Comparison of ENCODE assay signal across 14 cellular contexts in genomic region chr14:23729720-23730387, GRCh38.
DNase-seq lines count a peak whose midpoint lies in the region; ATAC-seq and TF ChIP-seq lines count a peak whose summit lies in the region.
"Had no signal": no experiment of that assay in that cellular context is flagged by ENCODE, and none has a peak within 500 bp of the region (broad histone marks: within the 10 kb centered on the region; RNA-seq: fewer than 3 reads in every experiment).

No MANE protein-coding gene starts in this region.

- H3K4me1 ChIP-seq in HCT116 (ENCODE audit: control insufficient read depth in 1 of 2, insufficient read depth in 2 of 2, low read length in 2 of 2) (peaks cover 0 to 4% of the 10 kb centered on the region in 2 experiments; a peak in 1 of 4 replicates), breast epithelium (no peaks in the 10 kb centered on the region)
- H3K4me1 ChIP-seq: BE2C had no signal

- H3K4me2 ChIP-seq in HCT116 (ENCODE audit: low read length), result no peak overlapping the region

- no peak for TF ChIP-seq RAD21 in HCT116 (IDR thresholded peaks at IDR 0.05; ENCODE audit: low read depth)

- POLR2A ChIA-PET in HCT116 (lab: Charles Lee), result no interaction called here

- CTCF ChIA-PET in HCT116 (lab: Charles Lee), result interaction anchor here (4.3 kb wide), 1 partner anchor 181 kb away, joined by 21 read pairs; no protein-coding TSS in a partner anchor

- TF ChIP-seq POLR2A in HCT116 (IDR thresholded peaks at IDR 0.05; ENCODE audit: borderline replicate concordance, extremely low read depth, insufficient read depth, insufficient read length), result no peak
- TF ChIP-seq POLR2A in breast epithelium (IDR thresholded peaks at IDR 0.05), result no peak

- no peaks in the 10 kb centered on the region for H3K79me2 ChIP-seq in HCT116 (ENCODE audit: insufficient read depth, low read length)

- H3K4me3 ChIP-seq in AG10803 (ENCODE audit: low read length), result no peak overlapping the region
- H3K4me3 ChIP-seq in HCT116 (replicated peaks in 1 of 2; ENCODE audit: low read depth in 1 of 2, low read length in 2 of 2), result no peak overlapping the region
- no peak overlapping the region for H3K4me3 ChIP-seq in breast epithelium

- intact Hi-C loops in HCT116 (cut with micrococcal nuclease), result no loop called here
- intact Hi-C loops in breast epithelium (cut with DNase I; ENCODE audit: low total_unique reads), result no loop called here

- RAD21 ChIA-PET in HCT116 (lab: Charles Lee; ENCODE audit: low non-redundant PET in 1 of 2, low total read pairs in 2 of 2, uncharacterized antibody in 2 of 2, unreplicated experiment in 2 of 2), result no interaction called here

- no peak overlapping the region for H2AFZ ChIP-seq in HCT116 (ENCODE audit: low read depth, low read length, poor library complexity, severe bottlenecking)

- H3K9ac ChIP-seq in HCT116 (ENCODE audit: low read length), result no peak overlapping the region

- ATAC-seq in HCT116, result peak; percentile 63; the same call in 1 of the 2 replicates
- no peak for ATAC-seq in activated CD4-positive, CD25-positive, alpha-beta regulatory T cell treated with anti-CD3 and anti-CD28 coated beads, Interleukin-2, amount 50 U/mL, for 24 hours
- ATAC-seq: left lobe of liver; naive thymus-derived CD8-positive, alpha-beta T cell had no signal

- H3K9me3 ChIP-seq in HCT116 (ENCODE audit: control insufficient read depth in 1 of 2, insufficient read depth in 1 of 2, low read depth in 1 of 2, low read length in 2 of 2) (no peaks in the 10 kb centered on the region), breast epithelium (no peaks in the 10 kb centered on the region)
- H3K9me3 ChIP-seq: BE2C had no signal

- H3K27me3 ChIP-seq in HCT116 (ENCODE audit: insufficient read depth, low read length) (no peaks in the 10 kb centered on the region), breast epithelium (no peaks in the 10 kb centered on the region)
- H3K27me3 ChIP-seq: BE2C had no signal

- no peaks in the 10 kb centered on the region for H3K9me2 ChIP-seq in HCT116 (ENCODE audit: insufficient read depth)

- no peaks in the 10 kb centered on the region for H3K36me3 ChIP-seq in HCT116 (ENCODE audit: control insufficient read depth in 1 of 2, insufficient read depth in 2 of 2, low read length in 2 of 2)
- H3K36me3 ChIP-seq in breast epithelium, result no peaks in the 10 kb centered on the region
- H3K36me3 ChIP-seq: BE2C had no signal

- DNase-seq in AG10803 (ENCODE audit: low read depth) (no peak), HCT116 (ENCODE audit: low read depth, low spot score) (no peak), iPS-NIHi7 (ENCODE audit: extremely low spot score) (peak; percentile 36), breast epithelium (ENCODE audit: low spot score in 2 of 2) (no peak), NCI-H2171 (lab: John Stamatoyannopoulos, UW) (no peak), NCI-H2081 treated with DMSO at 0.1 percent for 48 hours (lab: John Stamatoyannopoulos, UW) (no peak)
- DNase-seq: activated CD4-positive, alpha-beta T cell treated with anti-CD3 and anti-CD28 coated beads for 48 hours; activated naive CD4-positive, alpha-beta T cell treated with anti-CD3 and anti-CD28 coated beads, Interleukin-2, amount 50 U/mL, for 16 hours; BE2C; naive thymus-derived CD8-positive, alpha-beta T cell; NCI-H1694 treated with DMSO at 0.1 percent for 48 hours had no signal

- H3K27ac ChIP-seq in HCT116 (ENCODE audit: low read depth, low read length) (no peak overlapping the region), VCaP (no peak overlapping the region), breast epithelium (no peak overlapping the region)

- no TSS peak for BruUV-seq in HCT116 (replicated peaks; lab: Mats Ljungman, UMichigan)

- TF ChIP-seq CTCF in AG10803 (conservative IDR thresholded peaks at IDR 0.05; ENCODE audit: low read length) (peak; percentile 7; the same call in 1 of the 2 replicates), HCT116 (IDR thresholded peaks at IDR 0.05 in 2 of 3, conservative IDR thresholded peaks at IDR 0.05 in 1 of 3; ENCODE audit: borderline replicate concordance in 1 of 3, insufficient read depth in 1 of 3, low read depth in 2 of 3, low read length in 2 of 3) (peak in 2 of 3 experiments; percentile 35 to 53; a peak in 4 of 6 replicates), VCaP (conservative IDR thresholded peaks at IDR 0.05) (peak; percentile 40), breast epithelium (IDR thresholded peaks at IDR 0.05) (peak in 1 of 3 donors; percentile 10)

- no peaks in the 10 kb centered on the region for H4K20me1 ChIP-seq in HCT116 (ENCODE audit: insufficient read depth)

TF ChIP-seq in HCT116, 20 proteins besides CTCF, POLR2A, EP300 and RAD21:
- TF ChIP-seq EZH2 (IDR thresholded peaks at IDR 0.05), result no peak
- no peak for TF ChIP-seq CEBPB (IDR thresholded peaks at IDR 0.05; ENCODE audit: low read depth)
- no peak for TF ChIP-seq EZH2phosphoT487 (IDR thresholded peaks at IDR 0.05; ENCODE audit: borderline replicate concordance)
- TF ChIP-seq SP1 (IDR thresholded peaks at IDR 0.05; ENCODE audit: low read depth), result no peak
- TF ChIP-seq ATF3 (IDR thresholded peaks at IDR 0.05), result no peak
- no peak for TF ChIP-seq ZBTB33 (IDR thresholded peaks at IDR 0.05; ENCODE audit: extremely low read depth, insufficient replicate concordance, low read length)
- no peak for TF ChIP-seq JUND (IDR thresholded peaks at IDR 0.05)
- TF ChIP-seq POLR2AphosphoS5 (IDR thresholded peaks at IDR 0.05; ENCODE audit: low read depth, low read length), result no peak
- no peak for TF ChIP-seq FOSL1 (IDR thresholded peaks at IDR 0.05; ENCODE audit: low read depth)
- TF ChIP-seq ELF1 (IDR thresholded peaks at IDR 0.05; ENCODE audit: borderline replicate concordance, low read depth), result no peak
- TF ChIP-seq EGR1 (IDR thresholded peaks at IDR 0.05; ENCODE audit: low read depth), result no peak
- TF ChIP-seq ZFX (IDR thresholded peaks at IDR 0.05), result no peak
- TF ChIP-seq ZNF274 (IDR thresholded peaks at IDR 0.05; ENCODE audit: low read depth, low read length), result no peak
- TF ChIP-seq SRF (IDR thresholded peaks at IDR 0.05; ENCODE audit: low read depth), result no peak
- TF ChIP-seq MAX (IDR thresholded peaks at IDR 0.05), result no peak
- TF ChIP-seq SIN3A (IDR thresholded peaks at IDR 0.05; ENCODE audit: low read depth), result no peak
